ENCODE assay signal across 1 cellular context in the genomic region with DNA sequence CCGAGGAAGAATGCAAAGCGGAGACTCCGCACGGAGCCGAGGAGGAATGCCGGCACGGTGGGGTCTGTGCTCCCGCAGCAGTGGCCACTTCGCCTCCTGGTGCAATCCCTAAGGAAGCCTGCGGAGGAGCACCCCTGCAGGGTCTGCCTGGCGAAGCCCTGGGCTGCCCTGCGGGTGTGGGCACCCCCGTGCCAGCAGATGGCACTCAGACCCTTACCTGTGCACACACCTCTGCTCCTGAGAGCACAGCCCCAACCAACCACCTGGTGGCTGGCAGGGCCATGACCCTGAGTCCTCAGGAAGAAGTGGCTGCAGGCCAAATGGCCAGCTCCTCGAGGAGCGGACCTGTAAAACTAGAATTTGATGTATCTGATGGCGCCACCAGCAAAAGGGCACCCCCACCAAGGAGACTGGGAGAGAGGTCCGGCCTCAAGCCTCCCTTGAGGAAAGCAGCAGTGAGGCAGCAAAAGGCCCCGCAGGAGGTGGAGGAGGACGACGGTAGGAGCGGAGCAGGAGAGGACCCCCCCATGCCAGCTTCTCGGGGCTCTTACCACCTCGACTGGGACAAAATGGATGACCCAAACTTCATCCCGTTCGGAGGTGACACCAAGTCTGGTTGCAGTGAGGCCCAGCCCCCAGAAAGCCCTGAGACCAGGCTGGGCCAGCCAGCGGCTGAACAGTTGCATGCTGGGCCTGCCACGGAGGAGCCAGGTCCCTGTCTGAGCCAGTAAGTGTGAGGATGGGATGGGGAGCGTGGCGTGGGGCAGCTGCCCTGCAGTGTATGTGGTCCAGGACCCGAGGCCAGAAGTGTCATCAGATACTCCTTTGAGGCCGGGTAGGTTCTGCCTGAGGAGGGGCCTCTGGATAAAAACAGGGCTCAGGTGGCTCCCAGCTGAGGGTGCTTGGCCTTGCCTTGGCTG.
TF ChIP-seq lines count a peak whose summit lies in the region.

No MANE protein-coding gene starts in this region.

TF ChIP-seq in IMR-90, 13 proteins besides CTCF, POLR2A, EP300 and RAD21:
- TF ChIP-seq, protein P1, sequence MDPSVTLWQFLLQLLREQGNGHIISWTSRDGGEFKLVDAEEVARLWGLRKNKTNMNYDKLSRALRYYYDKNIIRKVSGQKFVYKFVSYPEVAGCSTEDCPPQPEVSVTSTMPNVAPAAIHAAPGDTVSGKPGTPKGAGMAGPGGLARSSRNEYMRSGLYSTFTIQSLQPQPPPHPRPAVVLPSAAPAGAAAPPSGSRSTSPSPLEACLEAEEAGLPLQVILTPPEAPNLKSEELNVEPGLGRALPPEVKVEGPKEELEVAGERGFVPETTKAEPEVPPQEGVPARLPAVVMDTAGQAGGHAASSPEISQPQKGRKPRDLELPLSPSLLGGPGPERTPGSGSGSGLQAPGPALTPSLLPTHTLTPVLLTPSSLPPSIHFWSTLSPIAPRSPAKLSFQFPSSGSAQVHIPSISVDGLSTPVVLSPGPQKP (IDR thresholded peaks at IDR 0.05; ENCODE audit: borderline replicate concordance, low read depth, low read length) = no peak
- TF ChIP-seq RCOR1 (IDR thresholded peaks at IDR 0.05; ENCODE audit: insufficient replicate concordance, low read length) = no peak
- TF ChIP-seq NFE2L2 (IDR thresholded peaks at IDR 0.05; ENCODE audit: low read depth, low read length) = no peak
TF ChIP-seq in IMR-90: peak in this region for 0.
